In genomic region chr9:35856882-35857281, GRCh38 we compare ENCODE assay signal across 28 cellular contexts. TPM values are rescaled to one million over a fixed set of nuclear protein-coding genes. Genes with fewer than 3 reads are reported as not detected.
A peak's percentile ranks its signal among the peaks of the same experiment; 100 is the strongest.
DNase-seq lines count a peak whose midpoint lies in the region; ATAC-seq and TF ChIP-seq lines count a peak whose summit lies in the region.
"Had no signal": no experiment of that assay in that cellular context is flagged by ENCODE, and none has a peak within 500 bp of the region (broad histone marks: within the 10 kb centered on the region; RNA-seq: fewer than 3 reads in every experiment).

No MANE protein-coding gene starts in this region.

- no peak overlapping the region for H2BK5ac ChIP-seq in H9 (ENCODE audit: insufficient read length, low read length)

- H3K27me3 ChIP-seq in H9 (ENCODE audit: insufficient read depth, low read length) (no peaks in the 10 kb centered on the region), hepatocyte (peaks cover 2% of the 10 kb centered on the region)

- POLR2A ChIA-PET in activated CD8-positive, alpha-beta T cell treated with anti-CD3 and anti-CD28 coated beads, Interleukin-2, amount 10 ng/mL, durations not matched to agents 7 days and 5 days (lab: Charles Lee), result interaction anchor here (1.6 kb wide), 1 partner anchor 24 kb away, joined by 3 read pairs; no protein-coding TSS in a partner anchor
- POLR2A ChIA-PET in activated CD8-positive, alpha-beta T cell treated with anti-CD3 and anti-CD28 coated beads for 36 hours (lab: Charles Lee), result no interaction called here

- no peak overlapping the region for H3K4me3 Mint-ChIP-seq in activated CD8-positive, alpha-beta T cell treated with anti-CD3 and anti-CD28 coated beads, Interleukin-2, amount 10 ng/mL, durations not matched to agents 7 days and 5 days
- no peak overlapping the region for H3K4me3 Mint-ChIP-seq in activated CD8-positive, alpha-beta T cell treated with anti-CD3 and anti-CD28 coated beads for 36 hours
- H3K4me3 Mint-ChIP-seq in H9, result no peak overlapping the region
- H3K4me3 Mint-ChIP-seq: CD8-positive, alpha-beta memory T cell; HFFc6 had no signal

- no CpG with 5 or more reads among the region's 5 CpGs for WGBS in H9 (ENCODE audit: extremely low coverage, insufficient read length, low lambda C conversion rate)
- WGBS in hepatocyte (ENCODE audit: low lambda C conversion rate, missing lambda C conversion rate), result 89% methylated on average over 5 of the region's 5 CpGs

- no peak overlapping the region for H4K5ac ChIP-seq in H9 (ENCODE audit: insufficient read length, low read depth, low read length)

- TF ChIP-seq CTCF in activated CD8-positive, alpha-beta T cell treated with anti-CD3 and anti-CD28 coated beads for 36 hours (IDR thresholded peaks at IDR 0.05), result no peak
- TF ChIP-seq CTCF in H9 (conservative IDR thresholded peaks at IDR 0.05) (no peak), hepatocyte (IDR thresholded peaks at IDR 0.05; ENCODE audit: poor library complexity) (no peak)

- H3T11ph ChIP-seq in H9 (ENCODE audit: low read length), result no peak overlapping the region

- H3K23me2 ChIP-seq in H9 (ENCODE audit: insufficient read length, low read depth, low read length, poor library complexity, severe bottlenecking), result no peaks in the 10 kb centered on the region

- H3K27me3 Mint-ChIP-seq in activated CD8-positive, alpha-beta T cell treated with anti-CD3 and anti-CD28 coated beads, Interleukin-2, amount 10 ng/mL, durations not matched to agents 7 days and 5 days (ENCODE audit: low read depth), result peaks cover 15% of the 10 kb centered on the region
- H3K27me3 Mint-ChIP-seq in activated CD8-positive, alpha-beta T cell treated with anti-CD3 and anti-CD28 coated beads for 36 hours, result peaks cover 3% of the 10 kb centered on the region
- H3K27me3 Mint-ChIP-seq in H9 (ENCODE audit: low read depth), result peaks cover 33% of the 10 kb centered on the region

- H3K9ac ChIP-seq in H9 (ENCODE audit: extremely low read depth, insufficient read length, low read length), result no peak overlapping the region

- DNase-seq in activated CD8-positive, alpha-beta T cell treated with anti-CD3 and anti-CD28 coated beads, Interleukin-2, amount 10 ng/mL, durations not matched to agents 7 days and 5 days, result peak; percentile 13
- DNase-seq in activated CD8-positive, alpha-beta T cell treated with anti-CD3 and anti-CD28 coated beads for 36 hours, result no peak
- peak; percentile 10 for DNase-seq in H9
- DNase-seq in hepatocyte (ENCODE audit: low spot score), result peak; percentile 2
- peak; percentile 43 for DNase-seq in posterior vena cava (ENCODE audit: low spot score)
- no peak for DNase-seq in NCI-H1694 (lab: John Stamatoyannopoulos, UW)
- DNase-seq in SW 1271 (lab: John Stamatoyannopoulos, UW), result no peak
- DNase-seq: 8988T; AML-193; Calu3; CD8-positive, alpha-beta memory T cell; DMS153; H7; HFFc6; KG1; NCI-H1105; NCI-H146; NCI-H2029 treated with DMSO at 0.1 percent for 48 hours; NCI-H2171; NCI-H345; NCI-H524; NCI-H774; NK-92 treated with Interleukin-12 subunit alpha and Interleukin-12 subunit beta, amount 100 ng/mL, for 24 hours had no signal

- no peak overlapping the region for H2BK15ac ChIP-seq in H9 (ENCODE audit: low read depth, low read length)

- no peak for ATAC-seq in activated CD8-positive, alpha-beta T cell treated with anti-CD3 and anti-CD28 coated beads, Interleukin-2, amount 10 ng/mL, durations not matched to agents 7 days and 5 days
- ATAC-seq in activated CD8-positive, alpha-beta T cell treated with anti-CD3 and anti-CD28 coated beads for 36 hours, result no peak
- ATAC-seq in HG03139 (IDR thresholded peaks at IDR 0.05; ENCODE audit: unreplicated experiment), result no peak
- ATAC-seq: Panc1 had no signal

- no peak overlapping the region for H3K4me3 ChIP-seq in hepatocyte

- no peak overlapping the region for H3K14ac ChIP-seq in H9 (ENCODE audit: insufficient read depth, low read length)

- H3K23ac ChIP-seq in H9 (ENCODE audit: insufficient read length, low read depth, low read length), result no peak overlapping the region

- H3K27ac ChIP-seq in H9 (ENCODE audit: insufficient read length, low read depth, low read length) (no peak overlapping the region), hepatocyte (no peak overlapping the region)
- H3K27ac ChIP-seq: C4-2B had no signal

- H4K20me1 ChIP-seq in H9 (ENCODE audit: control insufficient read depth, insufficient read depth, insufficient read length), result no peaks in the 10 kb centered on the region
- no peaks in the 10 kb centered on the region for H4K20me1 ChIP-seq in hepatocyte (ENCODE audit: insufficient read depth, poor library complexity, severe bottlenecking)

- no peaks in the 10 kb centered on the region for H3K36me3 Mint-ChIP-seq in activated CD8-positive, alpha-beta T cell treated with anti-CD3 and anti-CD28 coated beads, Interleukin-2, amount 10 ng/mL, durations not matched to agents 7 days and 5 days (ENCODE audit: low read depth)
- no peaks in the 10 kb centered on the region for H3K36me3 Mint-ChIP-seq in activated CD8-positive, alpha-beta T cell treated with anti-CD3 and anti-CD28 coated beads for 36 hours (ENCODE audit: low read depth)
- H3K36me3 Mint-ChIP-seq in H9 (ENCODE audit: insufficient read depth in 1 of 3, low read depth in 3 of 3), result no peaks in the 10 kb centered on the region
- H3K36me3 Mint-ChIP-seq: CD8-positive, alpha-beta memory T cell had no signal

- no peak overlapping the region for H2BK12ac ChIP-seq in H9 (ENCODE audit: insufficient read length, low read depth, low read length)

- H3K9me2 ChIP-seq in hepatocyte (replicated peaks; ENCODE audit: insufficient read depth), result no peaks in the 10 kb centered on the region

- H3K9me3 ChIP-seq in H9 (ENCODE audit: control insufficient read depth, low read depth, low read length) (no peaks in the 10 kb centered on the region), hepatocyte (ENCODE audit: low read depth) (no peaks in the 10 kb centered on the region)

- no peak overlapping the region for H2AK5ac ChIP-seq in H9 (ENCODE audit: insufficient read length, low read length)

- no peaks in the 10 kb centered on the region for H3K36me3 ChIP-seq in hepatocyte (replicated peaks; ENCODE audit: insufficient read depth, low read depth)

- H3K4ac ChIP-seq in H9 (ENCODE audit: low read depth, low read length), result no peak overlapping the region

- no peak overlapping the region for H3K27ac Mint-ChIP-seq in activated CD8-positive, alpha-beta T cell treated with anti-CD3 and anti-CD28 coated beads, Interleukin-2, amount 10 ng/mL, durations not matched to agents 7 days and 5 days
- no peak overlapping the region for H3K27ac Mint-ChIP-seq in activated CD8-positive, alpha-beta T cell treated with anti-CD3 and anti-CD28 coated beads for 36 hours
- no peak overlapping the region for H3K27ac Mint-ChIP-seq in H9
- H3K27ac Mint-ChIP-seq: HFFc6 had no signal

- CTCF ChIA-PET in activated CD8-positive, alpha-beta T cell treated with anti-CD3 and anti-CD28 coated beads, Interleukin-2, amount 10 ng/mL, durations not matched to agents 7 days and 5 days (lab: Charles Lee), result interaction anchor here (1.0 to 3.0 kb wide), 5 partner anchors 11 to 98 kb away, joined by 3 to 18 read pairs (median 4); no protein-coding TSS in a partner anchor
- CTCF ChIA-PET in activated CD8-positive, alpha-beta T cell treated with anti-CD3 and anti-CD28 coated beads for 36 hours (lab: Charles Lee), result interaction anchor here (0.8 to 3.7 kb wide), 6 partner anchors 22 to 100 kb away, joined by 3 to 19 read pairs (median 5); no protein-coding TSS in a partner anchor

- H3K79me2 ChIP-seq in H9 (ENCODE audit: insufficient read depth, low read length), result no peaks in the 10 kb centered on the region
- H3K79me2 ChIP-seq in hepatocyte, result no peaks in the 10 kb centered on the region

- intact Hi-C loops in activated CD8-positive, alpha-beta T cell treated with anti-CD3 and anti-CD28 coated beads for 36 hours (cut with micrococcal nuclease), result no loop called here
- intact Hi-C loops in posterior vena cava (cut with DNase I), result no loop called here

- H2AFZ ChIP-seq in H9 (ENCODE audit: low read length) (no peak overlapping the region), hepatocyte (no peak overlapping the region)

- H2BK20ac ChIP-seq in H9 (ENCODE audit: low read depth, low read length, poor library complexity, severe bottlenecking), result no peak overlapping the region

- no peaks in the 10 kb centered on the region for H3K79me1 ChIP-seq in H9 (ENCODE audit: insufficient read depth, low read depth, low read length, poor library complexity, severe bottlenecking)

- no peak overlapping the region for H3K4me2 ChIP-seq in H9 (ENCODE audit: insufficient read depth, insufficient read length, low read length)
- no peak overlapping the region for H3K4me2 ChIP-seq in hepatocyte

- no peaks in the 10 kb centered on the region for H3K9me3 Mint-ChIP-seq in activated CD8-positive, alpha-beta T cell treated with anti-CD3 and anti-CD28 coated beads, Interleukin-2, amount 10 ng/mL, durations not matched to agents 7 days and 5 days (ENCODE audit: insufficient read depth)
- H3K9me3 Mint-ChIP-seq in activated CD8-positive, alpha-beta T cell treated with anti-CD3 and anti-CD28 coated beads for 36 hours, result no peaks in the 10 kb centered on the region
- no peaks in the 10 kb centered on the region for H3K9me3 Mint-ChIP-seq in H9
- H3K9me3 Mint-ChIP-seq: CD8-positive, alpha-beta memory T cell; HFFc6 had no signal

- no peak overlapping the region for H4K91ac ChIP-seq in H9 (ENCODE audit: insufficient read length, low read depth, low read length)

- no peak overlapping the region for H3K18ac ChIP-seq in H9 (ENCODE audit: insufficient read length, low read depth, low read length)

- no peak overlapping the region for H4K8ac ChIP-seq in H9 (replicated peaks; ENCODE audit: insufficient read length, low read depth, low read length)

- H2BK120ac ChIP-seq in H9 (ENCODE audit: low read depth, low read length, poor library complexity, severe bottlenecking), result no peak overlapping the region

- no peak overlapping the region for H3K56ac ChIP-seq in H9 (ENCODE audit: insufficient read length, low read depth, low read length)

- H3K4me1 Mint-ChIP-seq in activated CD8-positive, alpha-beta T cell treated with anti-CD3 and anti-CD28 coated beads, Interleukin-2, amount 10 ng/mL, durations not matched to agents 7 days and 5 days (ENCODE audit: low read depth), result no peaks in the 10 kb centered on the region
- H3K4me1 Mint-ChIP-seq in activated CD8-positive, alpha-beta T cell treated with anti-CD3 and anti-CD28 coated beads for 36 hours (ENCODE audit: low read depth), result no peaks in the 10 kb centered on the region
- peaks cover 6% of the 10 kb centered on the region in 2 experiments for H3K4me1 Mint-ChIP-seq in H9

- no peaks in the 10 kb centered on the region for H3K4me1 ChIP-seq in H9 (ENCODE audit: insufficient read depth, low read length)
- H3K4me1 ChIP-seq in hepatocyte (ENCODE audit: insufficient read depth), result no peaks in the 10 kb centered on the region

RNA-seq across cellular contexts. Expression of gene OR13J1, which starts 13.3 kb away (rescaled TPM):
- not detected for total RNA-seq in activated CD8-positive, alpha-beta T cell treated with anti-CD3 and anti-CD28 coated beads, Interleukin-2, amount 10 ng/mL, durations not matched to agents 7 days and 5 days
- not detected for total RNA-seq in activated CD8-positive, alpha-beta T cell treated with anti-CD3 and anti-CD28 coated beads for 36 hours
- not detected in 2 replicates for total RNA-seq in H9 (2021)
- not detected in 2 replicates for total RNA-seq in hepatocyte
- polyA plus RNA-seq in hepatocyte, result not detected in 2 replicates
- not detected for total RNA-seq in posterior vena cava
- total RNA-seq: Calu3; CD8-positive, alpha-beta memory T cell; Daoy; H7; HFFc6; HT1080 had no signal
- polyA plus RNA-seq: CD8-positive, alpha-beta memory T cell had no signal

RNA-seq across cellular contexts. Expression of gene TMEM8B, which starts 27.9 kb away (rescaled TPM):
- 1 to 10 TPM; 1.6 to 2.3 TPM for total RNA-seq in activated CD8-positive, alpha-beta T cell treated with anti-CD3 and anti-CD28 coated beads, Interleukin-2, amount 10 ng/mL, durations not matched to agents 7 days and 5 days
- total RNA-seq in activated CD8-positive, alpha-beta T cell treated with anti-CD3 and anti-CD28 coated beads for 36 hours, result 1 to 10 TPM; 3.4 to 4.3 TPM
- 7.9 and 9.3 TPM in 2 replicates for total RNA-seq in H9 (2021)
- 7.5 and 12.3 TPM in 2 replicates for total RNA-seq in hepatocyte
- polyA plus RNA-seq in hepatocyte, result 13.4 and 14.6 TPM in 2 replicates
- 10 to 100 TPM; 16.1 to 18.5 TPM for total RNA-seq in posterior vena cava

RNA-seq across cellular contexts. Expression of gene FAM221B, which starts 28.4 kb away (rescaled TPM):
- total RNA-seq in activated CD8-positive, alpha-beta T cell treated with anti-CD3 and anti-CD28 coated beads, Interleukin-2, amount 10 ng/mL, durations not matched to agents 7 days and 5 days, result not detected
- not detected for total RNA-seq in activated CD8-positive, alpha-beta T cell treated with anti-CD3 and anti-CD28 coated beads for 36 hours
- not detected in 2 replicates for total RNA-seq in H9 (2021)
- not detected in 2 replicates for total RNA-seq in hepatocyte
- polyA plus RNA-seq in hepatocyte, result 0.26 TPM in 1 of 2 replicates, not detected in the other
- total RNA-seq in posterior vena cava, result not detected
- total RNA-seq: Calu3; CD8-positive, alpha-beta memory T cell; Daoy; H7; HFFc6; HT1080 had no signal
- polyA plus RNA-seq: CD8-positive, alpha-beta memory T cell had no signal

RNA-seq across cellular contexts. Expression of gene HINT2, which starts 42.0 kb away (rescaled TPM):
- 10 to 100 TPM; 74.7 to 76.8 TPM for total RNA-seq in activated CD8-positive, alpha-beta T cell treated with anti-CD3 and anti-CD28 coated beads, Interleukin-2, amount 10 ng/mL, durations not matched to agents 7 days and 5 days
- 10 to 100 TPM; 53.4 to 62.7 TPM for total RNA-seq in activated CD8-positive, alpha-beta T cell treated with anti-CD3 and anti-CD28 coated beads for 36 hours
- 30.9 and 35.9 TPM in 2 replicates for total RNA-seq in H9 (2021)
- 31.9 and 45.7 TPM in 2 replicates for total RNA-seq in hepatocyte
- 81.4 and 87.3 TPM in 2 replicates for polyA plus RNA-seq in hepatocyte
- 10 to 100 TPM; 20.0 to 26.8 TPM for total RNA-seq in posterior vena cava

RNA-seq across cellular contexts. Expression of gene SPAG8, which starts 44.8 kb away (rescaled TPM):
- total RNA-seq in activated CD8-positive, alpha-beta T cell treated with anti-CD3 and anti-CD28 coated beads, Interleukin-2, amount 10 ng/mL, durations not matched to agents 7 days and 5 days, result 1 to 10 TPM; 1.3 to 1.5 TPM
- total RNA-seq in activated CD8-positive, alpha-beta T cell treated with anti-CD3 and anti-CD28 coated beads for 36 hours, result 1 to 10 TPM in 1 of 2 experiments, under 1 TPM in 1; 0.63 to 1.1 TPM
- total RNA-seq in H9 (2021) (0.46 and 0.50 TPM in 2 replicates), hepatocyte (0.10 and 1.4 TPM in 2 replicates), posterior vena cava (1 to 10 TPM in 1 of 2 donors, under 1 TPM in 1; 0.76 to 3.1 TPM)
- 0.55 and 0.63 TPM in 2 replicates for polyA plus RNA-seq in hepatocyte

Comparison
In these comparisons a context has a peak if more than half of its experiments do, and no peak if none do; other contexts are left out.
1. DNase-seq: peak in activated CD8-positive, alpha-beta T cell treated with anti-CD3 and anti-CD28 coated beads, Interleukin-2, amount 10 ng/mL, durations not matched to agents 7 days and 5 days (single experiment), H9 (single experiment), hepatocyte (single experiment) and posterior vena cava (single experiment); none in activated CD8-positive, alpha-beta T cell treated with anti-CD3 and anti-CD28 coated beads for 36 hours (single experiment), NCI-H1694 (single experiment) and SW 1271 (0 of 2).